In the genomic region with DNA sequence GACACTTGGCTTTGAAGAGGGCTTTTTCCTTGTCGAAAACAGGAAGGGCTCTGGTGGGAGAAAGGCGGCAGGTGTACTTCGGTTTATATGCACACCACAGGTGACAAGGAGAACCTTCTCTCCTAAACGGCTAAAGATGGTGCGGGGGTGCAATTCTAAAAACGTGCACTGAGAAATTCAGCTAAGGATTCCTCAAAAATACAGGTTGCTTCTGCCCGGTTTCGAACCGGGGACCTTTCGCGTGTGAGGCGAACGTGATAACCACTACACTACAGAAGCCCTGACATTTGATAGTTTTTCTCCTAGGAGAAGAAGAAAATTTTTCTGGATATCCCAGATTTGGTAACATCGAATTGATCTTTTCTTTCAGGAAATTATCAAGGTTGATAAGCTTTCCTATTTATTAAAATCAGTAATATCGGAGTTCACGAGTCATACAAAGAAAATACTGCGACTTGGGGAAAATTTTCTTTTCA, we compare ENCODE assay signal across 8 cellular contexts. TPM values are rescaled to one million over a fixed set of nuclear protein-coding genes. Genes with fewer than 3 reads are reported as not detected.
DNase-seq lines count a peak whose midpoint lies in the region; ATAC-seq, FAIRE-seq and TF ChIP-seq lines count a peak whose summit lies in the region.

No MANE protein-coding gene starts in this region.

- FAIRE-seq in small intestine (lab: Jason Lieb, UNC), result no peak

- H3K9me3 ChIP-seq in HUES6 (ENCODE audit: control insufficient read depth, insufficient read depth, low read depth, low read length), result no peaks in the 10 kb centered on the region
- peaks cover 1% of the 10 kb centered on the region for H3K9me3 ChIP-seq in small intestine (ENCODE audit: control insufficient read depth, low read depth)

- H3K4me3 ChIP-seq in HUES6 (ENCODE audit: low read depth, low read length), result peak overlapping the region; percentile 73
- H3K4me3 ChIP-seq in fibroblast of pulmonary artery (replicated peaks; ENCODE audit: low read depth, low read length), result peak overlapping the region; percentile 49
- no peak overlapping the region for H3K4me3 ChIP-seq in small intestine (ENCODE audit: low read depth in 1 of 2, low read length in 2 of 2)

- no peak for TF ChIP-seq CTCF in fibroblast of pulmonary artery (IDR thresholded peaks at IDR 0.05; ENCODE audit: low read length, missing control alignments)

- H3K4me1 ChIP-seq in HUES6 (ENCODE audit: control insufficient read depth, insufficient read depth, low read length) (no peaks in the 10 kb centered on the region), small intestine (ENCODE audit: control insufficient read depth in 2 of 2, insufficient read depth in 1 of 2, low read depth in 1 of 2, low read length in 1 of 2) (peaks cover 0 to 1% of the 10 kb centered on the region in 2 donors)

- H3K36me3 ChIP-seq in HUES6 (ENCODE audit: control insufficient read depth, insufficient read depth, low read length) (no peaks in the 10 kb centered on the region), small intestine (ENCODE audit: control insufficient read depth in 2 of 2, insufficient read depth in 2 of 2, low read length in 2 of 2) (no peaks in the 10 kb centered on the region)

- DNase-seq in Caki2 (ENCODE audit: low read depth) (peak; percentile 76), SW 1271 (lab: John Stamatoyannopoulos, UW) (peak; percentile 51 to 74), fibroblast of pulmonary artery (ENCODE audit: low read depth) (peak; percentile 45), small intestine (no peak)
- peak; percentile 3 for DNase-seq in stimulated activated CD8-positive, alpha-beta memory T cell treated with anti-CD3 and anti-CD28 coated beads, Interleukin-4, amount 100 ng/mL, for 24 hours (ENCODE audit: low read depth)

- H3K27me3 ChIP-seq in HUES6 (ENCODE audit: control insufficient read depth, insufficient read depth, low read length) (peaks cover 14% of the 10 kb centered on the region), small intestine (ENCODE audit: control insufficient read depth in 2 of 2, insufficient read depth in 2 of 2, low read length in 2 of 2) (peaks cover 0 to 42% of the 10 kb centered on the region in 2 donors)

- 3 to 5% (median 5%) methylated on average over 17 of the region's 17 CpGs for WGBS in small intestine, 3 donors

- ATAC-seq in HG03520 (IDR thresholded peaks at IDR 0.05; ENCODE audit: unreplicated experiment) (no peak), GM19455 (IDR thresholded peaks at IDR 0.05; ENCODE audit: unreplicated experiment) (no peak)

- H3K27ac ChIP-seq in HUES6 (ENCODE audit: low read depth, low read length) (no peak overlapping the region), small intestine (ENCODE audit: low read depth in 1 of 2, low read length in 1 of 2) (no peak overlapping the region)

- H3K9ac ChIP-seq in HUES6 (ENCODE audit: low read length), result peak overlapping the region; percentile 23

- in situ Hi-C loops in Caki2 (cut with HindIII; ENCODE audit: low pct_unique_long_range_greater_than_20kb, low sequenced_read_pairs), result no loop called here

RNA-seq across cellular contexts. Expression of gene POM121L2, which starts 32.0 kb away (rescaled TPM):
- not detected in 2 replicates for total RNA-seq in Caki2 (2014; rRNA removed; shearing (Covaris generic); ENCODE audit: low replicate concordance)
- polyA plus RNA-seq in small intestine, result not detected

RNA-seq across cellular contexts. Expression of gene PRSS16, which starts 32.6 kb away (rescaled TPM):
- total RNA-seq in Caki2 (2014; rRNA removed; shearing (Covaris generic); ENCODE audit: low replicate concordance), result 10.7 and 14.3 TPM in 2 replicates
- polyA plus RNA-seq in small intestine, result 10 to 100 TPM; 17.1 to 31.6 (median 24.8) TPM

Comparison
In these comparisons a context has a peak if more than half of its experiments do, and no peak if none do; other contexts are left out.
1. H3K4me3 ChIP-seq: peak in HUES6 (single experiment) and fibroblast of pulmonary artery (single experiment); none in small intestine (0 of 2).